1 cellular context compared by ENCODE assay signal in the genomic region with DNA sequence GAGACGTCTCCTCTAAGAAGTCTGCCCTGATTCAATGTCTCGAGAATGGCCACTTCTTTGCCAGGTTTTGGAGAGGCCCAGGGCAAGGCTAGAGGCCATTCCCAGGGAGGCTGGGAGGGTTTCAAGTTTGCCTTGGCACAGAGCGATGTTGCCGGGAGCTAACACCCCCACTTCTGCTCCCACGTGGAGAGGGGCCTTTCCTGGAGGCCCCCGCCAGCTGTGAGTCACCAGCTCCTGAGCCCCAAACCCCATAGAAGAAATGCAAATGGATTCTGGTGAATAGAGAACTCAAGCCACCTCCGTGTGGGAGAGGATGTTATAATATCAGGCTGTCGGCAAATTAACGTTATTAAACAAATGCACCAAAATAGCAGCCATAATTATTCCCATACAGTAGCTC.
TF ChIP-seq lines count a peak whose summit lies in the region.

No MANE protein-coding gene starts in this region.

TF ChIP-seq in GM23338, 12 proteins besides CTCF, POLR2A, EP300 and RAD21 (continued from another document):
- TF ChIP-seq, protein P1, sequence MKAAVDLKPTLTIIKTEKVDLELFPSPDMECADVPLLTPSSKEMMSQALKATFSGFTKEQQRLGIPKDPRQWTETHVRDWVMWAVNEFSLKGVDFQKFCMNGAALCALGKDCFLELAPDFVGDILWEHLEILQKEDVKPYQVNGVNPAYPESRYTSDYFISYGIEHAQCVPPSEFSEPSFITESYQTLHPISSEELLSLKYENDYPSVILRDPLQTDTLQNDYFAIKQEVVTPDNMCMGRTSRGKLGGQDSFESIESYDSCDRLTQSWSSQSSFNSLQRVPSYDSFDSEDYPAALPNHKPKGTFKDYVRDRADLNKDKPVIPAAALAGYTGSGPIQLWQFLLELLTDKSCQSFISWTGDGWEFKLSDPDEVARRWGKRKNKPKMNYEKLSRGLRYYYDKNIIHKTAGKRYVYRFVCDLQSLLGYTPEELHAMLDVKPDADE (IDR thresholded peaks at IDR 0.05), result no peak
- no peak for TF ChIP-seq POLR2AphosphoS5 (IDR thresholded peaks at IDR 0.05; ENCODE audit: low read depth)
- no peak for TF ChIP-seq EZH2phosphoT487 (IDR thresholded peaks at IDR 0.05; ENCODE audit: unreplicated experiment)
- TF ChIP-seq, protein P2, sequence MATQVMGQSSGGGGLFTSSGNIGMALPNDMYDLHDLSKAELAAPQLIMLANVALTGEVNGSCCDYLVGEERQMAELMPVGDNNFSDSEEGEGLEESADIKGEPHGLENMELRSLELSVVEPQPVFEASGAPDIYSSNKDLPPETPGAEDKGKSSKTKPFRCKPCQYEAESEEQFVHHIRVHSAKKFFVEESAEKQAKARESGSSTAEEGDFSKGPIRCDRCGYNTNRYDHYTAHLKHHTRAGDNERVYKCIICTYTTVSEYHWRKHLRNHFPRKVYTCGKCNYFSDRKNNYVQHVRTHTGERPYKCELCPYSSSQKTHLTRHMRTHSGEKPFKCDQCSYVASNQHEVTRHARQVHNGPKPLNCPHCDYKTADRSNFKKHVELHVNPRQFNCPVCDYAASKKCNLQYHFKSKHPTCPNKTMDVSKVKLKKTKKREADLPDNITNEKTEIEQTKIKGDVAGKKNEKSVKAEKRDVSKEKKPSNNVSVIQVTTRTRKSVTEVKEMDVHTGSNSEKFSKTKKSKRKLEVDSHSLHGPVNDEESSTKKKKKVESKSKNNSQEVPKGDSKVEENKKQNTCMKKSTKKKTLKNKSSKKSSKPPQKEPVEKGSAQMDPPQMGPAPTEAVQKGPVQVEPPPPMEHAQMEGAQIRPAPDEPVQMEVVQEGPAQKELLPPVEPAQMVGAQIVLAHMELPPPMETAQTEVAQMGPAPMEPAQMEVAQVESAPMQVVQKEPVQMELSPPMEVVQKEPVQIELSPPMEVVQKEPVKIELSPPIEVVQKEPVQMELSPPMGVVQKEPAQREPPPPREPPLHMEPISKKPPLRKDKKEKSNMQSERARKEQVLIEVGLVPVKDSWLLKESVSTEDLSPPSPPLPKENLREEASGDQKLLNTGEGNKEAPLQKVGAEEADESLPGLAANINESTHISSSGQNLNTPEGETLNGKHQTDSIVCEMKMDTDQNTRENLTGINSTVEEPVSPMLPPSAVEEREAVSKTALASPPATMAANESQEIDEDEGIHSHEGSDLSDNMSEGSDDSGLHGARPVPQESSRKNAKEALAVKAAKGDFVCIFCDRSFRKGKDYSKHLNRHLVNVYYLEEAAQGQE (IDR thresholded peaks at IDR 0.05; ENCODE audit: unreplicated experiment), result no peak
- TF ChIP-seq STAT1 (IDR thresholded peaks at IDR 0.05; ENCODE audit: unreplicated experiment), result no peak
